ENCODE assay signal across 8 cellular contexts in the genomic region with DNA sequence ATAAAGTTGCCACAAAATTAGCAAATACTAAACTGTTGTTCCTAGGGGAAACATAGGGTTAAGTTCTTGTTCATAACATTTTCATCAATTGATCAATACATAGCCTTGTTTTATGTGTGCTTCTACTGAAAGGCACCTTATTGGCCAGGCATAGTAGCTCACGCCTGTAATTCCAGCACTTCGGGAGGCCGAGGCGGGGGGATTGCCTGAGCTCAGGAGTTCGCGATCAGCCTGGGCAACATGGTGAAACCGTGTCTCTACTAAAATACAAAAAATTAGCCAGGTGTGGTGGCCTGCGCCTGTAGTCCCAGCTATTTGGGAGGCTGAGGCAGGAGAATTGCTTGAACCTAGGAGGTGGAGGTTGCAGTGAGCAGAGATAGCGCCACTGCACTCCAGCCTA. TPM values are rescaled to one million over a fixed set of nuclear protein-coding genes. Genes with fewer than 3 reads are reported as not detected.
DNase-seq lines count a peak whose midpoint lies in the region; ATAC-seq and TF ChIP-seq lines count a peak whose summit lies in the region.
"Not testable (repeated sequence)": the region's sequence is repeated elsewhere in the genome, so short reads cannot be mapped to it uniquely, and the experiment has no call there.
"Had no signal": no experiment of that assay in that cellular context is flagged by ENCODE, and none has a peak within 500 bp of the region (broad histone marks: within the 10 kb centered on the region; RNA-seq: fewer than 3 reads in every experiment).

No MANE protein-coding gene starts in this region.

- not testable (repeated sequence) for H3K27ac ChIP-seq in CD4-positive, alpha-beta T cell (ENCODE audit: low read depth, low read length)

- not testable (repeated sequence) for DNase-seq in CD4-positive, alpha-beta T cell; T-helper 17 cell; central memory CD8-positive, alpha-beta T cell (ENCODE audit: low spot score in 2 of 2)
- DNase-seq in activated CD8-positive, alpha-beta memory T cell treated with anti-CD3 and anti-CD28 coated beads, Interleukin-2, amount 50 U/mL, for 48 hours, result peak; percentile 39
- DNase-seq in activated naive CD4-positive, alpha-beta T cell treated with anti-CD3 and anti-CD28 coated beads, Interleukin-2, amount 10 ng/mL, durations not matched to agents 7 days and 5 days, result peak; percentile 1
- DNase-seq in islet precursor cell, result peak; percentile 22
- peak; percentile 42 for DNase-seq in natural killer cell treated with Interleukin-12 subunit alpha and Interleukin-12 subunit beta and Interleukin-15 and Interleukin-18, amount 100 ng/mL, for 72 hours (ENCODE audit: low spot score)

- ATAC-seq in CD4-positive, alpha-beta T cell (ENCODE audit: poor library complexity); T-helper 17 cell; central memory CD8-positive, alpha-beta T cell (replicated peaks; ENCODE audit: extremely low read depth, poor library complexity, severe bottlenecking); natural killer cell treated with Interleukin-12 subunit alpha and Interleukin-12 subunit beta and Interleukin-15 and Interleukin-18, amount 100 ng/mL, for 72 hours: not testable (repeated sequence)

- POLR2A ChIA-PET in CD4-positive, alpha-beta T cell (lab: Charles Lee), result interaction anchor here (1.2 to 2.7 kb wide), 2 partner anchors 11 to 13 kb away, joined by 3 to 9 read pairs; no protein-coding TSS in a partner anchor

- H3K9me3 Mint-ChIP-seq in CD4-positive, alpha-beta T cell; activated naive CD4-positive, alpha-beta T cell treated with anti-CD3 and anti-CD28 coated beads, Interleukin-2, amount 10 ng/mL, durations not matched to agents 7 days and 5 days; central memory CD8-positive, alpha-beta T cell; natural killer cell treated with Interleukin-12 subunit alpha and Interleukin-12 subunit beta and Interleukin-15 and Interleukin-18, amount 100 ng/mL, for 72 hours: not testable (repeated sequence)

- peak overlapping the region; percentile 92 for H3K27ac Mint-ChIP-seq in CD4-positive, alpha-beta T cell
- peak overlapping the region; percentile 87 for H3K27ac Mint-ChIP-seq in T-helper 17 cell
- not testable (repeated sequence) for H3K27ac Mint-ChIP-seq in activated naive CD4-positive, alpha-beta T cell treated with anti-CD3 and anti-CD28 coated beads, Interleukin-2, amount 10 ng/mL, durations not matched to agents 7 days and 5 days; natural killer cell treated with Interleukin-12 subunit alpha and Interleukin-12 subunit beta and Interleukin-15 and Interleukin-18, amount 100 ng/mL, for 72 hours
- peak overlapping the region; percentile 56 for H3K27ac Mint-ChIP-seq in central memory CD8-positive, alpha-beta T cell (ENCODE audit: low read depth)

- not testable (repeated sequence) for H3K9me3 ChIP-seq in CD4-positive, alpha-beta T cell (ENCODE audit: control insufficient read depth, low read length); T-helper 17 cell (ENCODE audit: control insufficient read depth, low read length, poor library complexity, severe bottlenecking)

- peaks cover 89% of the 10 kb centered on the region for H3K4me1 Mint-ChIP-seq in CD4-positive, alpha-beta T cell (ENCODE audit: low read depth)
- H3K4me1 Mint-ChIP-seq in T-helper 17 cell, result peaks cover 54% of the 10 kb centered on the region
- peaks cover 84% of the 10 kb centered on the region for H3K4me1 Mint-ChIP-seq in activated naive CD4-positive, alpha-beta T cell treated with anti-CD3 and anti-CD28 coated beads, Interleukin-2, amount 10 ng/mL, durations not matched to agents 7 days and 5 days
- H3K4me1 Mint-ChIP-seq in central memory CD8-positive, alpha-beta T cell, result peaks cover 48% of the 10 kb centered on the region
- H3K4me1 Mint-ChIP-seq in natural killer cell treated with Interleukin-12 subunit alpha and Interleukin-12 subunit beta and Interleukin-15 and Interleukin-18, amount 100 ng/mL, for 72 hours (ENCODE audit: low read depth in 2 of 2), result peaks cover 11 to 16% of the 10 kb centered on the region in 2 donors

- not testable (repeated sequence) for H3K27me3 ChIP-seq in CD4-positive, alpha-beta T cell (ENCODE audit: control insufficient read depth, insufficient read depth, low read length)

- peak overlapping the region; percentile 50 for H3K4me3 Mint-ChIP-seq in CD4-positive, alpha-beta T cell
- not testable (repeated sequence) for H3K4me3 Mint-ChIP-seq in T-helper 17 cell; activated naive CD4-positive, alpha-beta T cell treated with anti-CD3 and anti-CD28 coated beads, Interleukin-2, amount 10 ng/mL, durations not matched to agents 7 days and 5 days; central memory CD8-positive, alpha-beta T cell; natural killer cell treated with Interleukin-12 subunit alpha and Interleukin-12 subunit beta and Interleukin-15 and Interleukin-18, amount 100 ng/mL, for 72 hours

- CTCF ChIA-PET in CD4-positive, alpha-beta T cell (lab: Charles Lee), result not testable (repeated sequence)
- CTCF ChIA-PET in activated naive CD4-positive, alpha-beta T cell treated with anti-CD3 and anti-CD28 coated beads, Interleukin-2, amount 10 ng/mL, durations not matched to agents 7 days and 5 days (lab: Charles Lee), result interaction anchor here (0.9 to 1.4 kb wide), 2 partner anchors 16 to 53 kb away, joined by 3 to 4 read pairs; no protein-coding TSS in a partner anchor

- peaks cover 86% of the 10 kb centered on the region for H3K36me3 Mint-ChIP-seq in CD4-positive, alpha-beta T cell (ENCODE audit: low read depth)
- peaks cover 19% of the 10 kb centered on the region for H3K36me3 Mint-ChIP-seq in T-helper 17 cell (ENCODE audit: low read depth)
- peaks cover 81% of the 10 kb centered on the region for H3K36me3 Mint-ChIP-seq in activated naive CD4-positive, alpha-beta T cell treated with anti-CD3 and anti-CD28 coated beads, Interleukin-2, amount 10 ng/mL, durations not matched to agents 7 days and 5 days
- H3K36me3 Mint-ChIP-seq in central memory CD8-positive, alpha-beta T cell (ENCODE audit: insufficient read depth); natural killer cell treated with Interleukin-12 subunit alpha and Interleukin-12 subunit beta and Interleukin-15 and Interleukin-18, amount 100 ng/mL, for 72 hours: not testable (repeated sequence)

- H3K27me3 Mint-ChIP-seq in CD4-positive, alpha-beta T cell; T-helper 17 cell; activated naive CD4-positive, alpha-beta T cell treated with anti-CD3 and anti-CD28 coated beads, Interleukin-2, amount 10 ng/mL, durations not matched to agents 7 days and 5 days; central memory CD8-positive, alpha-beta T cell: not testable (repeated sequence)
- peaks cover 5 to 15% of the 10 kb centered on the region in 2 donors for H3K27me3 Mint-ChIP-seq in natural killer cell treated with Interleukin-12 subunit alpha and Interleukin-12 subunit beta and Interleukin-15 and Interleukin-18, amount 100 ng/mL, for 72 hours

- not testable (repeated sequence) for TF ChIP-seq CTCF in CD4-positive, alpha-beta T cell (IDR thresholded peaks at IDR 0.05)

- intact Hi-C loops in CD4-positive, alpha-beta T cell (cut with DNase I, micrococcal nuclease), result not testable (repeated sequence)

RNA-seq across cellular contexts. Expression of gene TRABD2A, which starts 8.2 kb away (rescaled TPM):
- total RNA-seq in CD4-positive, alpha-beta T cell, result 100 to 1,000 TPM; 166 to 170 TPM
- total RNA-seq in T-helper 17 cell, result 10 to 100 TPM; 60.5 to 93.7 TPM
- total RNA-seq in natural killer cell treated with Interleukin-12 subunit alpha and Interleukin-12 subunit beta and Interleukin-15 and Interleukin-18, amount 100 ng/mL, for 72 hours, result 10 to 100 TPM in 1 of 2 donors, 1 to 10 TPM in 1; 6.6 to 18.3 TPM
- total RNA-seq: HepG2 had no signal

RNA-seq across cellular contexts. Expression of gene TMSB10, which starts 32.8 kb away (rescaled TPM):
- total RNA-seq in CD4-positive, alpha-beta T cell, result 1,000 to 10,000 TPM; 1,969 to 2,001 TPM
- 1,000 to 10,000 TPM; 1,429 to 1,736 TPM for total RNA-seq in T-helper 17 cell
- total RNA-seq in natural killer cell treated with Interleukin-12 subunit alpha and Interleukin-12 subunit beta and Interleukin-15 and Interleukin-18, amount 100 ng/mL, for 72 hours, result 1,000 to 10,000 TPM; 1,502 to 3,073 TPM
